Comparison of ENCODE assay signal across 16 cellular contexts in the genomic region with DNA sequence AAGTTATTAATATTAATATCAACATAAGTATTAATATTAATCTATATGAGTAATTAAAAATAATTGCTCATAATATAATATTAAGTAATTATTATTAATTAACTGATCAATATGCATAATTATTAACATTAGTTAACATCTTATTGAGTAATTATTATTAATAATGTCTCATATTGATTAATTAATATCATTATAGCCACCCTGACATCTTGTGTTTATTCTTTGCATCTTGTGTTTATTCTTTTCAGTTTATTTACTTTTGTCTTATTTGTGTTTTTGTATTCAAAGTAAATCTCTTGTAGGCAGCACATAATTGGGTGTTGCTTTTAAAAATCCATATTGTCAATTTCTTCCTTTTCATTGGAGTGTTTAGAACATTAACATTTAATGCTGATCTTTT. TPM values are rescaled to one million over a fixed set of nuclear protein-coding genes. Genes with fewer than 3 reads are reported as not detected.
"Had no signal": no experiment of that assay in that cellular context is flagged by ENCODE, and none has a peak within 500 bp of the region (broad histone marks: within the 10 kb centered on the region; RNA-seq: fewer than 3 reads in every experiment).

No MANE protein-coding gene starts in this region.

- H3K36me3 Mint-ChIP-seq: activated naive CD8-positive, alpha-beta T cell treated with anti-CD3 and anti-CD28 coated beads for 36 hours had no signal

- H3K36me3 ChIP-seq: cardiac muscle cell, lower lobe of right lung, right atrium auricular region, upper lobe of left lung had no signal

- H3K4me1 Mint-ChIP-seq: naive B cell had no signal

- H3K9me3 ChIP-seq: lower lobe of right lung, right atrium auricular region, upper lobe of left lung had no signal

- H3K27ac ChIP-seq: cardiac muscle cell, lower lobe of right lung, right atrium auricular region, upper lobe of left lung had no signal

- DNase-seq: activated CD4-positive, alpha-beta T cell treated with anti-CD3 and anti-CD28 coated beads for 1 hour; activated CD4-positive, alpha-beta T cell treated with anti-CD3 and anti-CD28 coated beads, Interleukin-2, amount 50 U/mL, for 48 hours; activated gamma-delta T cell treated with Interleukin-2 at 50 U/mL for 16 hours; activated naive CD8-positive, alpha-beta T cell treated with anti-CD3 and anti-CD28 coated beads for 36 hours; activated T-cell treated with anti-CD3 and anti-CD28 coated beads, Interleukin-2, amount 50 U/mL, for 48 hours; aorta; hypothalamus; lower lobe of right lung; midbrain; naive B cell; stimulated activated naive CD4-positive, alpha-beta T cell; substantia nigra; T-helper 9 cell; upper lobe of left lung had no signal

- H3K27me3 ChIP-seq: cardiac muscle cell, right atrium auricular region, upper lobe of left lung had no signal

- H3K4me1 ChIP-seq: lower lobe of right lung, right atrium auricular region, upper lobe of left lung had no signal

- H3K4me3 Mint-ChIP-seq: activated naive CD8-positive, alpha-beta T cell treated with anti-CD3 and anti-CD28 coated beads for 36 hours; naive B cell had no signal

- H3K4me3 ChIP-seq: cardiac muscle cell, lower lobe of right lung, right atrium auricular region, upper lobe of left lung had no signal

- ATAC-seq: lower lobe of right lung had no signal

- H3K27ac Mint-ChIP-seq: activated naive CD8-positive, alpha-beta T cell treated with anti-CD3 and anti-CD28 coated beads for 36 hours; naive B cell had no signal

RNA-seq across cellular contexts. Expression of a gene that starts 56.6 kb away (rescaled TPM):
- total RNA-seq: activated naive CD8-positive, alpha-beta T cell treated with anti-CD3 and anti-CD28 coated beads for 36 hours had no signal
- polyA plus RNA-seq: aorta, cardiac muscle cell had no signal
